ENCODE assay signal across 1 cellular context in the genomic region with DNA sequence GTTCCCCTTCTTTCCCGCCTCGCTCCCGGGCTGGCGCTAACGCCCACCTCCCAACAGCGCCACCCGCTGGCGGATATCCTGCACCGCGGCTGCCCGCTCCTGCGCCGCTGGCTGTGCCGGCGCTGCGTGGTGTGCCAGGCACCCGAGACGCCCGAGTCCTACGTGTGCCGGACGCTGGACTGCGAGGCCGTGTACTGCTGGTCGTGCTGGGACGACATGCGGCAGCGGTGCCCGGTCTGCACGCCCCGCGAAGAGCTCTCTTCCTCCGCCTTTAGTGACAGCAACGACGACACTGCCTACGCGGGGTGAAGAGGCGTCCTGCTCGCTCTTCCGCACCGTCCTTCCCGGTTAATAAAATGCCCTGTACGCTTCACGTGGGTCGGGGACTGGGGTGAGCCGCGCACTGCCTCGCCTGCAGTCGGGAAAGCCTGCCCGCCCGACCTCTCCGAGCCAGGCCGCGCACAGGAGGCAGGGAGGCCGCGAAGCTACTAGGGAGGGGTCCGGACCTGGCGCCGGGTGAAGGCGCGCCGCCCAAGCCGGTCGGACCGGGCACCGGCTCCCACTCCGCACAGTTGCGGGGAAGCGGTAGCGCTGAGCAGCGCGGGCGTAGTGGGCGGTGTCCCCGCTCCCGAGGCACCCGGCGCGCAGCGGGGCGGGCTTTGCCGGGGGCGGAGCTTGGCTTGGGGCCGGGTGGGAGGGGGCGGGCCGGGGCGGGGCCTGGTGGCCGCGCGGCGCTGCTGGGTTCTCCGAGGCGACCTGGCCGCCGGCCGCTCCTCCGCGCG.
TF ChIP-seq lines count a peak whose summit lies in the region.

A gene with protein sequence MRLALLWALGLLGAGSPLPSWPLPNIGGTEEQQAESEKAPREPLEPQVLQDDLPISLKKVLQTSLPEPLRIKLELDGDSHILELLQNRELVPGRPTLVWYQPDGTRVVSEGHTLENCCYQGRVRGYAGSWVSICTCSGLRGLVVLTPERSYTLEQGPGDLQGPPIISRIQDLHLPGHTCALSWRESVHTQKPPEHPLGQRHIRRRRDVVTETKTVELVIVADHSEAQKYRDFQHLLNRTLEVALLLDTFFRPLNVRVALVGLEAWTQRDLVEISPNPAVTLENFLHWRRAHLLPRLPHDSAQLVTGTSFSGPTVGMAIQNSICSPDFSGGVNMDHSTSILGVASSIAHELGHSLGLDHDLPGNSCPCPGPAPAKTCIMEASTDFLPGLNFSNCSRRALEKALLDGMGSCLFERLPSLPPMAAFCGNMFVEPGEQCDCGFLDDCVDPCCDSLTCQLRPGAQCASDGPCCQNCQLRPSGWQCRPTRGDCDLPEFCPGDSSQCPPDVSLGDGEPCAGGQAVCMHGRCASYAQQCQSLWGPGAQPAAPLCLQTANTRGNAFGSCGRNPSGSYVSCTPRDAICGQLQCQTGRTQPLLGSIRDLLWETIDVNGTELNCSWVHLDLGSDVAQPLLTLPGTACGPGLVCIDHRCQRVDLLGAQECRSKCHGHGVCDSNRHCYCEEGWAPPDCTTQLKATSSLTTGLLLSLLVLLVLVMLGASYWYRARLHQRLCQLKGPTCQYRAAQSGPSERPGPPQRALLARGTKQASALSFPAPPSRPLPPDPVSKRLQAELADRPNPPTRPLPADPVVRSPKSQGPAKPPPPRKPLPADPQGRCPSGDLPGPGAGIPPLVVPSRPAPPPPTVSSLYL (plus strand): TSS at position 757 of the 782 bp plus-strand sequence. CDS start 71 bp downstream, outside the sequence.

TF ChIP-seq in HepG2, 621 proteins besides CTCF, POLR2A, EP300 and RAD21 (continued from another document and continues in another):
- TF ChIP-seq, protein P1, sequence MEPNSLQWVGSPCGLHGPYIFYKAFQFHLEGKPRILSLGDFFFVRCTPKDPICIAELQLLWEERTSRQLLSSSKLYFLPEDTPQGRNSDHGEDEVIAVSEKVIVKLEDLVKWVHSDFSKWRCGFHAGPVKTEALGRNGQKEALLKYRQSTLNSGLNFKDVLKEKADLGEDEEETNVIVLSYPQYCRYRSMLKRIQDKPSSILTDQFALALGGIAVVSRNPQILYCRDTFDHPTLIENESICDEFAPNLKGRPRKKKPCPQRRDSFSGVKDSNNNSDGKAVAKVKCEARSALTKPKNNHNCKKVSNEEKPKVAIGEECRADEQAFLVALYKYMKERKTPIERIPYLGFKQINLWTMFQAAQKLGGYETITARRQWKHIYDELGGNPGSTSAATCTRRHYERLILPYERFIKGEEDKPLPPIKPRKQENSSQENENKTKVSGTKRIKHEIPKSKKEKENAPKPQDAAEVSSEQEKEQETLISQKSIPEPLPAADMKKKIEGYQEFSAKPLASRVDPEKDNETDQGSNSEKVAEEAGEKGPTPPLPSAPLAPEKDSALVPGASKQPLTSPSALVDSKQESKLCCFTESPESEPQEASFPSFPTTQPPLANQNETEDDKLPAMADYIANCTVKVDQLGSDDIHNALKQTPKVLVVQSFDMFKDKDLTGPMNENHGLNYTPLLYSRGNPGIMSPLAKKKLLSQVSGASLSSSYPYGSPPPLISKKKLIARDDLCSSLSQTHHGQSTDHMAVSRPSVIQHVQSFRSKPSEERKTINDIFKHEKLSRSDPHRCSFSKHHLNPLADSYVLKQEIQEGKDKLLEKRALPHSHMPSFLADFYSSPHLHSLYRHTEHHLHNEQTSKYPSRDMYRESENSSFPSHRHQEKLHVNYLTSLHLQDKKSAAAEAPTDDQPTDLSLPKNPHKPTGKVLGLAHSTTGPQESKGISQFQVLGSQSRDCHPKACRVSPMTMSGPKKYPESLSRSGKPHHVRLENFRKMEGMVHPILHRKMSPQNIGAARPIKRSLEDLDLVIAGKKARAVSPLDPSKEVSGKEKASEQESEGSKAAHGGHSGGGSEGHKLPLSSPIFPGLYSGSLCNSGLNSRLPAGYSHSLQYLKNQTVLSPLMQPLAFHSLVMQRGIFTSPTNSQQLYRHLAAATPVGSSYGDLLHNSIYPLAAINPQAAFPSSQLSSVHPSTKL (CRISPR knock-in tag; IDR thresholded peaks at IDR 0.05), result peak; percentile 32; the same call in 1 of the 2 replicates
- peak; percentile 68; the same call in 1 of the 2 replicates for TF ChIP-seq MAFG (CRISPR knock-in tag; IDR thresholded peaks at IDR 0.05)
- TF ChIP-seq NFE2 (CRISPR knock-in tag; IDR thresholded peaks at IDR 0.05), result no peak
- TF ChIP-seq MEF2D (CRISPR knock-in tag; IDR thresholded peaks at IDR 0.05), result 0 out of 2 replicates have a peak, but pooled peaks have one; percentile 46
- TF ChIP-seq ZNF33B (CRISPR knock-in tag; IDR thresholded peaks at IDR 0.05), result peak; percentile 72; the same call in 1 of the 2 replicates
- TF ChIP-seq ZNF33A (CRISPR knock-in tag; IDR thresholded peaks at IDR 0.05; ENCODE audit: borderline replicate concordance), result no peak
- TF ChIP-seq FOXM1 (CRISPR knock-in tag; IDR thresholded peaks at IDR 0.05), result no peak; the same call in 1 of the 2 replicates
- TF ChIP-seq, protein P2, sequence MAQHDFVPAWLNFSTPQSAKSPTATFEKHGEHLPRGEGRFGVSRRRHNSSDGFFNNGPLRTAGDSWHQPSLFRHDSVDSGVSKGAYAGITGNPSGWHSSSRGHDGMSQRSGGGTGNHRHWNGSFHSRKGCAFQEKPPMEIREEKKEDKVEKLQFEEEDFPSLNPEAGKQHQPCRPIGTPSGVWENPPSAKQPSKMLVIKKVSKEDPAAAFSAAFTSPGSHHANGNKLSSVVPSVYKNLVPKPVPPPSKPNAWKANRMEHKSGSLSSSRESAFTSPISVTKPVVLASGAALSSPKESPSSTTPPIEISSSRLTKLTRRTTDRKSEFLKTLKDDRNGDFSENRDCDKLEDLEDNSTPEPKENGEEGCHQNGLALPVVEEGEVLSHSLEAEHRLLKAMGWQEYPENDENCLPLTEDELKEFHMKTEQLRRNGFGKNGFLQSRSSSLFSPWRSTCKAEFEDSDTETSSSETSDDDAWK (CRISPR knock-in tag; IDR thresholded peaks at IDR 0.05), result no peak
- peak; percentile 35; the same call in 1 of the 2 replicates for TF ChIP-seq ZNF484 (CRISPR knock-in tag; IDR thresholded peaks at IDR 0.05; ENCODE audit: borderline replicate concordance, low read depth)
- no peak for TF ChIP-seq KDM4B (CRISPR knock-in tag; IDR thresholded peaks at IDR 0.05)
- TF ChIP-seq RFX3 (CRISPR knock-in tag; IDR thresholded peaks at IDR 0.05), result no peak
- TF ChIP-seq MYNN (CRISPR knock-in tag; IDR thresholded peaks at IDR 0.05; ENCODE audit: low read depth), result peak; percentile 60; the same call in 1 of the 2 replicates
- TF ChIP-seq KDM5A (IDR thresholded peaks at IDR 0.05; ENCODE audit: borderline replicate concordance, low read length), result no peak
- TF ChIP-seq CREB1 (IDR thresholded peaks at IDR 0.05), result 0 out of 2 replicates have a peak, but pooled peaks have one; percentile 19
- no peak for TF ChIP-seq CREB1 (CRISPR knock-in tag; IDR thresholded peaks at IDR 0.05)
- no peak for TF ChIP-seq ZNF468 (CRISPR knock-in tag; IDR thresholded peaks at IDR 0.05)
- peak; percentile 88; the same call in 1 of the 2 replicates for TF ChIP-seq ZNF607 (CRISPR knock-in tag; IDR thresholded peaks at IDR 0.05; ENCODE audit: borderline replicate concordance)
- TF ChIP-seq, protein P3, sequence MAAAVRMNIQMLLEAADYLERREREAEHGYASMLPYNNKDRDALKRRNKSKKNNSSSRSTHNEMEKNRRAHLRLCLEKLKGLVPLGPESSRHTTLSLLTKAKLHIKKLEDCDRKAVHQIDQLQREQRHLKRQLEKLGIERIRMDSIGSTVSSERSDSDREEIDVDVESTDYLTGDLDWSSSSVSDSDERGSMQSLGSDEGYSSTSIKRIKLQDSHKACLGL (CRISPR knock-in tag; IDR thresholded peaks at IDR 0.05), result peak; percentile 91; the same call in 1 of the 2 replicates
- TF ChIP-seq ZNF788 (CRISPR knock-in tag; IDR thresholded peaks at IDR 0.05; ENCODE audit: borderline replicate concordance), result peak; percentile 83; the same call in 1 of the 2 replicates
- TF ChIP-seq, protein P4, sequence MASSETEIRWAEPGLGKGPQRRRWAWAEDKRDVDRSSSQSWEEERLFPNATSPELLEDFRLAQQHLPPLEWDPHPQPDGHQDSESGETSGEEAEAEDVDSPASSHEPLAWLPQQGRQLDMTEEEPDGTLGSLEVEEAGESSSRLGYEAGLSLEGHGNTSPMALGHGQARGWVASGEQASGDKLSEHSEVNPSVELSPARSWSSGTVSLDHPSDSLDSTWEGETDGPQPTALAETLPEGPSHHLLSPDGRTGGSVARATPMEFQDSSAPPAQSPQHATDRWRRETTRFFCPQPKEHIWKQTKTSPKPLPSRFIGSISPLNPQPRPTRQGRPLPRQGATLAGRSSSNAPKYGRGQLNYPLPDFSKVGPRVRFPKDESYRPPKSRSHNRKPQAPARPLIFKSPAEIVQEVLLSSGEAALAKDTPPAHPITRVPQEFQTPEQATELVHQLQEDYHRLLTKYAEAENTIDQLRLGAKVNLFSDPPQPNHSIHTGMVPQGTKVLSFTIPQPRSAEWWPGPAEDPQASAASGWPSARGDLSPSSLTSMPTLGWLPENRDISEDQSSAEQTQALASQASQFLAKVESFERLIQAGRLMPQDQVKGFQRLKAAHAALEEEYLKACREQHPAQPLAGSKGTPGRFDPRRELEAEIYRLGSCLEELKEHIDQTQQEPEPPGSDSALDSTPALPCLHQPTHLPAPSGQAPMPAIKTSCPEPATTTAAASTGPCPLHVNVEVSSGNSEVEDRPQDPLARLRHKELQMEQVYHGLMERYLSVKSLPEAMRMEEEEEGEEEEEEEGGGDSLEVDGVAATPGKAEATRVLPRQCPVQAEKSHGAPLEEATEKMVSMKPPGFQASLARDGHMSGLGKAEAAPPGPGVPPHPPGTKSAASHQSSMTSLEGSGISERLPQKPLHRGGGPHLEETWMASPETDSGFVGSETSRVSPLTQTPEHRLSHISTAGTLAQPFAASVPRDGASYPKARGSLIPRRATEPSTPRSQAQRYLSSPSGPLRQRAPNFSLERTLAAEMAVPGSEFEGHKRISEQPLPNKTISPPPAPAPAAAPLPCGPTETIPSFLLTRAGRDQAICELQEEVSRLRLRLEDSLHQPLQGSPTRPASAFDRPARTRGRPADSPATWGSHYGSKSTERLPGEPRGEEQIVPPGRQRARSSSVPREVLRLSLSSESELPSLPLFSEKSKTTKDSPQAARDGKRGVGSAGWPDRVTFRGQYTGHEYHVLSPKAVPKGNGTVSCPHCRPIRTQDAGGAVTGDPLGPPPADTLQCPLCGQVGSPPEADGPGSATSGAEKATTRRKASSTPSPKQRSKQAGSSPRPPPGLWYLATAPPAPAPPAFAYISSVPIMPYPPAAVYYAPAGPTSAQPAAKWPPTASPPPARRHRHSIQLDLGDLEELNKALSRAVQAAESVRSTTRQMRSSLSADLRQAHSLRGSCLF (CRISPR knock-in tag; IDR thresholded peaks at IDR 0.05; ENCODE audit: borderline replicate concordance), result no peak
- TF ChIP-seq, protein P5, sequence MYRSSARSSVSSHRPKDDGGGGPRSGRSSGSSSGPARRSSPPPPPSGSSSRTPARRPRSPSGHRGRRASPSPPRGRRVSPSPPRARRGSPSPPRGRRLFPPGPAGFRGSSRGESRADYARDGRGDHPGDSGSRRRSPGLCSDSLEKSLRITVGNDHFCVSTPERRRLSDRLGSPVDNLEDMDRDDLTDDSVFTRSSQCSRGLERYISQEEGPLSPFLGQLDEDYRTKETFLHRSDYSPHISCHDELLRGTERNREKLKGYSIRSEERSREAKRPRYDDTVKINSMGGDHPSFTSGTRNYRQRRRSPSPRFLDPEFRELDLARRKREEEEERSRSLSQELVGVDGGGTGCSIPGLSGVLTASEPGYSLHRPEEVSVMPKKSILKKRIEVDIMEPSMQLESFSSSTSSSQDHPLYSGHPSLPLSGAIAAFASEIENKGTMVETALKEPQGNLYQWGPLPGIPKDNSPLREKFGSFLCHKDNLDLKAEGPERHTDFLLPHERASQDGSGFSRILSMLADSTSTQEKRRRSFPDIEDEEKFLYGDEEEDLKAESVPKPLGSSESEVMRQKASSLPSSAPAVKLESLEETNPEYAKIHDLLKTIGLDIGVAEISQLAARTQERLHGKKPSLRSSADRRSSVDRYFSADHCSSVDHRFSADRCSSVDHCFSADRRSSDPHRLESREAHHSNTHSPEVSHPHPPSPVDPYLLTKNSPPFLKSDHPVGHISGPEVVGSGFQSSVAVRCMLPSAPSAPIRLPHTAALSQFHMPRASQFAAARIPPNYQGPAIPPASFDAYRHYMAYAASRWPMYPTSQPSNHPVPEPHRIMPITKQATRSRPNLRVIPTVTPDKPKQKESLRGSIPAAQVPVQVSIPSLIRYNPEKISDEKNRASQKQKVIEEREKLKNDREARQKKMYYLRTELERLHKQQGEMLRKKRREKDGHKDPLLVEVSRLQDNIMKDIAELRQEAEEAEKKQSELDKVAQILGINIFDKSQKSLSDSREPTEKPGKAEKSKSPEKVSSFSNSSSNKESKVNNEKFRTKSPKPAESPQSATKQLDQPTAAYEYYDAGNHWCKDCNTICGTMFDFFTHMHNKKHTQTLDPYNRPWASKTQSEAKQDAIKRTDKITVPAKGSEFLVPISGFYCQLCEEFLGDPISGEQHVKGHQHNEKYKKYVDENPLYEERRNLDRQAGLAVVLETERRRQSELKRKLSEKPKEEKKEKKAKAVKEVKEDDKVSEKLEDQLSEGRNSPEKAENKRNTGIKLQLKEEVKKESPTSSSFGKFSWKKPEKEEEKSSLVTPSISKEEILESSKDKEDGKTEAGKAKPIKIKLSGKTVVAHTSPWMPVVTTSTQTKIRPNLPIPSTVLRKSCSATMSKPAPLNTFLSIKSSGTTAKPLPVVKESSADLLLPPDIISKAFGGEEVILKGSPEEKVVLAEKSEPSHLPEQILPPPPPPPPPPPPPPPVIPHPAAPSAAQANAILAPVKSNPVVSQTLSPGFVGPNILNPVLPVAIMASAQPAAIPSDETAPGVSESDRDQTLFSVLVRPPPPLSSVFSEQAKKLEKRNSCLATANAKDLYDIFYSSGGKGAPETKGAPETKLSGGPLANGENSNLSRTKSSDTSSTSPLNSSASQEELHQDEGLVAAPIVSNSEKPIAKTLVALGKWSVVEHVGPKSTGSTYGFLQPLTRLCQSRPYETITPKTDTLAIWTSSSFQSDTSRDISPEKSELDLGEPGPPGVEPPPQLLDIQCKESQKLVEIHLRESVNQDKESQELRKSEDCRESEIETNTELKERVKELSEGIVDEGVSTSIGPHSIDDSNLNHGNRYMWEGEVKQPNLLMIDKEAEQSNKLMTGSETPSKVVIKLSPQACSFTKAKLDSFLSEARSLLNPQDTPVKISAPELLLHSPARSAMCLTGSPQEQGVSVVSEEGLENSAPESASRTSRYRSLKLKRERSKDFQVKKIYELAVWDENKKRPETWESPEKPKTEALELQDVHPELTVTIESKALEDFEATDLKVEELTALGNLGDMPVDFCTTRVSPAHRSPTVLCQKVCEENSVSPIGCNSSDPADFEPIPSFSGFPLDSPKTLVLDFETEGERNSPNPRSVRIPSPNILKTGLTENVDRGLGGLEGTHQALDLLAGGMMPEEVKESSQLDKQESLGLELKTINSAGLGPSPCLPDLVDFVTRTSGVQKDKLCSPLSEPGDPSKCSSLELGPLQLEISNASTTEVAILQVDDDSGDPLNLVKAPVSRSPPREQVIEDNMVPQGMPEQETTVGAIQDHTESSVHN (CRISPR knock-in tag; IDR thresholded peaks at IDR 0.05), result no peak; the same call in 1 of the 2 replicates
- TF ChIP-seq, protein P6, sequence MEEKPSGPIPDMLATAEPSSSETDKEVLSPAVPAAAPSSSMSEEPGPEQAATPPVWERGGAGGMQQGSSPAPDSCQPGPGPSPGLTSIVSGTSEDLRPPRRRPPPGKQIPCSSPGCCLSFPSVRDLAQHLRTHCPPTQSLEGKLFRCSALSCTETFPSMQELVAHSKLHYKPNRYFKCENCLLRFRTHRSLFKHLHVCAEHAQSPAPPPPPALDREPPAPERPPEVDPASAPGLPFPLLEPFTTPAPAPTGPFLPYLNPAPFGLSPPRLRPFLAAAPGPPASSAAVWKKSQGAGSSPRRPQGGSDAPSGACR (CRISPR knock-in tag; IDR thresholded peaks at IDR 0.05), result peak; percentile 89; the same call in 1 of the 2 replicates
- TF ChIP-seq SMARCC2 (IDR thresholded peaks at IDR 0.05), result no peak
- TF ChIP-seq ATF1 (CRISPR knock-in tag; IDR thresholded peaks at IDR 0.05), result no peak
